ENCODE assay signal across 1 cellular context in genomic region chr11:68146010-68146540, GRCh38.
TF ChIP-seq lines count a peak whose summit lies in the region.

No MANE protein-coding gene starts in this region.

TF ChIP-seq in HepG2, 621 proteins besides CTCF, POLR2A, EP300 and RAD21 (continued from another document and continues in another):
- no peak for TF ChIP-seq PHB2 (IDR thresholded peaks at IDR 0.05; ENCODE audit: partially characterized antibody)
- TF ChIP-seq HOXA9 (CRISPR knock-in tag; IDR thresholded peaks at IDR 0.05; ENCODE audit: borderline replicate concordance), result no peak
- TF ChIP-seq FLYWCH1 (CRISPR knock-in tag; IDR thresholded peaks at IDR 0.05), result no peak
- no peak for TF ChIP-seq NBN (conservative IDR thresholded peaks at IDR 0.05)
- TF ChIP-seq ZC3H4 (CRISPR knock-in tag; IDR thresholded peaks at IDR 0.05; ENCODE audit: borderline replicate concordance), result no peak
- TF ChIP-seq NCOA2 (CRISPR knock-in tag; IDR thresholded peaks at IDR 0.05), result no peak
- peak; percentile 59 for TF ChIP-seq IKZF4 (CRISPR knock-in tag; IDR thresholded peaks at IDR 0.05; ENCODE audit: borderline replicate concordance, low read depth, not compliant biosample characterization)
- no peak for TF ChIP-seq ZSCAN30 (CRISPR knock-in tag; IDR thresholded peaks at IDR 0.05)
- TF ChIP-seq BRF2 (CRISPR knock-in tag; IDR thresholded peaks at IDR 0.05), result no peak
- TF ChIP-seq ZNF367 (CRISPR knock-in tag; IDR thresholded peaks at IDR 0.05; ENCODE audit: borderline replicate concordance), result no peak
- no peak for TF ChIP-seq ZNF530 (CRISPR knock-in tag; IDR thresholded peaks at IDR 0.05; ENCODE audit: low read depth)
- no peak for TF ChIP-seq ZNF207 (IDR thresholded peaks at IDR 0.05; ENCODE audit: borderline replicate concordance)
- no peak for TF ChIP-seq ZNF597 (CRISPR knock-in tag; IDR thresholded peaks at IDR 0.05)
- TF ChIP-seq ZNF138 (CRISPR knock-in tag; IDR thresholded peaks at IDR 0.05; ENCODE audit: low read depth), result no peak
- TF ChIP-seq TRAFD1 (CRISPR knock-in tag; IDR thresholded peaks at IDR 0.05; ENCODE audit: borderline replicate concordance), result no peak
- TF ChIP-seq ZNF230 (CRISPR knock-in tag; IDR thresholded peaks at IDR 0.05), result no peak
- TF ChIP-seq CBX1 (IDR thresholded peaks at IDR 0.05; ENCODE audit: low read depth), result no peak
- no peak for TF ChIP-seq HES4 (CRISPR knock-in tag; IDR thresholded peaks at IDR 0.05; ENCODE audit: borderline replicate concordance)
- TF ChIP-seq MTF1 (CRISPR knock-in tag; IDR thresholded peaks at IDR 0.05), result no peak
- no peak for TF ChIP-seq EED (CRISPR knock-in tag; IDR thresholded peaks at IDR 0.05)
- TF ChIP-seq ZUFSP (CRISPR knock-in tag; IDR thresholded peaks at IDR 0.05; ENCODE audit: borderline replicate concordance), result no peak
- peak; percentile 98 for TF ChIP-seq HIC2 (CRISPR knock-in tag; IDR thresholded peaks at IDR 0.05; ENCODE audit: low read depth)
- peak; percentile 20 for TF ChIP-seq PTBP1 (IDR thresholded peaks at IDR 0.05; ENCODE audit: low read depth, low read length, poor library complexity, severe bottlenecking)
- TF ChIP-seq ZNF546 (CRISPR knock-in tag; conservative IDR thresholded peaks at IDR 0.05), result no peak; the same call in 1 of the 2 replicates
- no peak for TF ChIP-seq HOMEZ (CRISPR knock-in tag; IDR thresholded peaks at IDR 0.05; ENCODE audit: low read depth)
- TF ChIP-seq ZNF850 (CRISPR knock-in tag; conservative IDR thresholded peaks at IDR 0.05), result no peak
- TF ChIP-seq ZNF710 (CRISPR knock-in tag; IDR thresholded peaks at IDR 0.05; ENCODE audit: borderline replicate concordance), result 0 out of 2 replicates have a peak, but pooled peaks have one; percentile 9
- TF ChIP-seq ZNF124 (CRISPR knock-in tag; IDR thresholded peaks at IDR 0.05), result no peak
- no peak for TF ChIP-seq ZNF383 (CRISPR knock-in tag; IDR thresholded peaks at IDR 0.05; ENCODE audit: borderline replicate concordance)
- no peak for TF ChIP-seq ZBTB40 (IDR thresholded peaks at IDR 0.05)
- TF ChIP-seq ZBTB40 (CRISPR knock-in tag; IDR thresholded peaks at IDR 0.05), result no peak
- no peak for TF ChIP-seq FOXJ3 (CRISPR knock-in tag; IDR thresholded peaks at IDR 0.05; ENCODE audit: borderline replicate concordance)
- no peak for TF ChIP-seq TOPORS (CRISPR knock-in tag; IDR thresholded peaks at IDR 0.05)
- no peak for TF ChIP-seq ZNF777 (CRISPR knock-in tag; IDR thresholded peaks at IDR 0.05)
- TF ChIP-seq RFX5 (IDR thresholded peaks at IDR 0.05; ENCODE audit: low read depth, low read length), result no peak
- TF ChIP-seq MIXL1 (CRISPR knock-in tag; IDR thresholded peaks at IDR 0.05), result no peak
- no peak for TF ChIP-seq ZKSCAN8 (CRISPR knock-in tag; IDR thresholded peaks at IDR 0.05; ENCODE audit: borderline replicate concordance)
- TF ChIP-seq ZNF543 (CRISPR knock-in tag; IDR thresholded peaks at IDR 0.05), result no peak
- no peak for TF ChIP-seq SYNCRIP (IDR thresholded peaks at IDR 0.05; ENCODE audit: insufficient read depth, low read depth, low read length)
- TF ChIP-seq NFYB (CRISPR knock-in tag; IDR thresholded peaks at IDR 0.05), result no peak
- no peak for TF ChIP-seq ZNF430 (CRISPR knock-in tag; IDR thresholded peaks at IDR 0.05)
- no peak for TF ChIP-seq DNMT1 (CRISPR knock-in tag; IDR thresholded peaks at IDR 0.05)
- TF ChIP-seq HOXA3 (CRISPR knock-in tag; IDR thresholded peaks at IDR 0.05), result peak; percentile 38; the same call in 1 of the 2 replicates
- no peak for TF ChIP-seq TBX3 (IDR thresholded peaks at IDR 0.05; ENCODE audit: borderline replicate concordance)
- TF ChIP-seq PAX8 (CRISPR knock-in tag; IDR thresholded peaks at IDR 0.05; ENCODE audit: borderline replicate concordance), result no peak; the same call in 1 of the 2 replicates
- no peak for TF ChIP-seq ZNF720 (CRISPR knock-in tag; IDR thresholded peaks at IDR 0.05)
- no peak for TF ChIP-seq FOXK2 (IDR thresholded peaks at IDR 0.05)
- peak; percentile 82 for TF ChIP-seq YY1 (IDR thresholded peaks at IDR 0.05; ENCODE audit: insufficient read depth, insufficient replicate concordance, low read depth, low read length)
- no peak for TF ChIP-seq SMAD1 (CRISPR knock-in tag; IDR thresholded peaks at IDR 0.05; ENCODE audit: borderline replicate concordance, low read depth)
